13 cellular contexts compared by ENCODE assay signal in the genomic region with DNA sequence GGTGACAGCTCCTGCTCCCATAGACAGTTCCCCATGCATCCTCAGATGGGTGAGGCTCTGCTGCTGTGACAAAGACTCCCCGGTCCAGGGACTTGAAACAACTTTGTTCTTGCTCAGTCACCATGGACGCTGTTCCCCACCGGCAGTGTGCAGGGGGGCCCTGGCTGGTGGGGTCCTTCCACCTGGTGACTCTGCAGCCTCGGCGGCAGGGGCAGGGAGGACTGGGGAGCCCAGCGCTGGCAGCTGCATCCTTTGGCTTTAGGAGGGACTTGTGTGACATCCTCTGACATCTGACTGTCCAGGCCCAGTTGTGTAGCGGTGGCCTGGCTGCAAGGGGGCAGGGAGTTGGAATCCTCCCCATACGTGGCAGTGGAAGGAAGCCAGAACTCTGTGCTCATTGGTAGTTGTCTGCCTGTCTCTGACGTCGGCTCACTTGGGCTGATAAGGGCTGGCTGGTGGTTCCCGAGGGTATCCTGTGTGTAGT.
DNase-seq lines count a peak whose midpoint lies in the region; ATAC-seq and TF ChIP-seq lines count a peak whose summit lies in the region.
"Had no signal": no experiment of that assay in that cellular context is flagged by ENCODE, and none has a peak within 500 bp of the region (broad histone marks: within the 10 kb centered on the region; RNA-seq: fewer than 3 reads in every experiment).

No MANE protein-coding gene starts in this region.

- H3K9ac ChIP-seq in PC-3 (ENCODE audit: low read length) = no peak overlapping the region; the same call in 1 of the 2 replicates

- intact Hi-C loops in PC-3 (cut with micrococcal nuclease) = no loop called here

- ATAC-seq in PC-3 = no peak; the same call in 1 of the 2 replicates
- no peak for ATAC-seq in HG03139 (IDR thresholded peaks at IDR 0.05; ENCODE audit: unreplicated experiment)

- no peaks in the 10 kb centered on the region for H3K9me3 ChIP-seq in PC-3 (ENCODE audit: low read length)

- peaks cover 18% of the 10 kb centered on the region for H3K4me1 ChIP-seq in PC-3 (ENCODE audit: insufficient read depth, low read length)

- CTCF ChIA-PET in PC-3 (lab: Charles Lee) (no interaction called here), GM10248 (lab: Yijun Ruan, JAX) (no interaction called here)

- H3K79me2 ChIP-seq in PC-3 (ENCODE audit: low read length) = peaks cover 100% of the 10 kb centered on the region

- no peaks in the 10 kb centered on the region; the same call in 1 of the 2 replicates for H3K36me3 ChIP-seq in PC-3 (ENCODE audit: low read depth, low read length)

- no peak for TF ChIP-seq CTCF in PC-3 (conservative IDR thresholded peaks at IDR 0.05; ENCODE audit: low read depth, low read length)
- TF ChIP-seq CTCF in GM10248 (IDR thresholded peaks at IDR 0.05; ENCODE audit: control extremely low read depth, extremely low read depth, low read depth, missing control alignments) = no peak

- H3K4me3 Mint-ChIP-seq in immature natural killer cell = peak overlapping the region in 2 of 5 donors; percentile 13 to 26
- H3K4me3 Mint-ChIP-seq: activated naive CD4-positive, alpha-beta T cell treated with anti-CD3 and anti-CD28 coated beads, Interleukin-2, amount 50 U/mL, for 24 hours had no signal

- no peak overlapping the region for H3K4me2 ChIP-seq in PC-3 (ENCODE audit: low read length)

- H3K4me1 Mint-ChIP-seq in immature natural killer cell = peaks cover 75 to 76% of the 10 kb centered on the region in 2 donors

- peak overlapping the region; percentile 72 for H3K27ac ChIP-seq in PC-3 (ENCODE audit: low read length)
- peak overlapping the region in 14 of 21 experiments; percentile 25 to 79 (median 67) for H3K27ac ChIP-seq in skin epidermis

- H3F3A ChIP-seq in PC-3 (ENCODE audit: low read length, unreplicated experiment) = no peaks in the 10 kb centered on the region

- peak overlapping the region; percentile 52 to 88 (median 80) for H3K27ac Mint-ChIP-seq in immature natural killer cell

- H2AFZ ChIP-seq in PC-3 (ENCODE audit: low read length) = no peak overlapping the region

- POLR2A ChIA-PET in PC-3 (lab: Charles Lee; ENCODE audit: unreplicated experiment) = no interaction called here
- POLR2A ChIA-PET in GM10248 (lab: Yijun Ruan, JAX) = no interaction called here

- no TSS peak for BruUV-seq in PC-3 (replicated peaks; lab: Mats Ljungman, UMichigan)

- peaks cover 0 to 4% (median 4%) of the 10 kb centered on the region in 3 donors for H3K36me3 Mint-ChIP-seq in immature natural killer cell
- H3K36me3 Mint-ChIP-seq: type B pancreatic cell had no signal

- H4K20me1 ChIP-seq in PC-3 (ENCODE audit: low read length) = no peaks in the 10 kb centered on the region; the same call in 1 of the 2 replicates

- peaks cover 2 to 11% (median 8%) of the 10 kb centered on the region in 3 donors for H3K27me3 Mint-ChIP-seq in immature natural killer cell (ENCODE audit: low read depth in 3 of 3)
- H3K27me3 Mint-ChIP-seq: activated naive CD4-positive, alpha-beta T cell treated with anti-CD3 and anti-CD28 coated beads, Interleukin-2, amount 50 U/mL, for 24 hours; type B pancreatic cell had no signal

- no peaks in the 10 kb centered on the region for H3K27me3 ChIP-seq in PC-3 (ENCODE audit: low read length)

- no peaks in the 10 kb centered on the region for H3K9me2 ChIP-seq in PC-3 (replicated peaks; ENCODE audit: low read length)

- no peaks in the 10 kb centered on the region for H3K9me3 Mint-ChIP-seq in immature natural killer cell
- H3K9me3 Mint-ChIP-seq: activated naive CD4-positive, alpha-beta T cell treated with anti-CD3 and anti-CD28 coated beads, Interleukin-2, amount 50 U/mL, for 24 hours; type B pancreatic cell had no signal

- H3K4me3 ChIP-seq in PC-3 (ENCODE audit: low read length) (no peak overlapping the region), skin epidermis (no peak overlapping the region)

- DNase-seq in PC-3 = no peak
- DNase-seq in astrocyte of the hippocampus (ENCODE audit: low read depth, low spot score) = peak; percentile 74
- DNase-seq in immature natural killer cell = peak; percentile 29 to 43 (median 35)
- no peak for DNase-seq in GM10248 (ENCODE audit: extremely low spot score)
- no peak for DNase-seq in NCI-H446 treated with DMSO at 0.1 percent for 48 hours (lab: John Stamatoyannopoulos, UW)
- no peak for DNase-seq in DMS79 (lab: John Stamatoyannopoulos, UW)
- DNase-seq: effector memory CD4-positive, alpha-beta T cell; NCI-H2227 treated with DMSO at 0.1 percent for 48 hours; SHP77 had no signal

Comparison
In these comparisons a context has a peak if more than half of its experiments do, and no peak if none do; other contexts are left out.
1. DNase-seq: peak in astrocyte of the hippocampus (single experiment) and immature natural killer cell (3 of 3); none in PC-3 (single experiment), GM10248 (single experiment), NCI-H446 treated with DMSO at 0.1 percent for 48 hours (single experiment) and DMS79 (single experiment).